Comparison of ENCODE assay signal across 8 cellular contexts in the genomic region with DNA sequence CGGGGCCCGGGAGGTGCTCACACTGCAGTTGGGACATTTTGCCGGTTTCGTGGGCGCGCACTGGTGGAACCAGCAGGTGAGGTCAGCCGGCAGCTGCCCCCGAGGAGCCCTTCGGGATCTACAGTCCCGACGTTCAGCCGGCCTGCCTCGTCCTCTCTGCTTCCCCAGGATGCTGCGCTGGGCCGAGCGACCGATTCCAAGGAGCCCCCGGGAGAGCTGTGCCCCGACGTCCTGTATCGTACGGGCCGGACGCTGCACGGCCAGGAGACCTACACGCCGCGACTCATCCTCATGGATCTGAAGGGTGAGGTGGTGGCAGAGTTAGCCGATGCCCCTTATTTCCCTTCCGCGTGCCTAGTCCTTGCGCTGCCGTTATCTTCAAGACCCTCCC. TPM values are rescaled to one million over a fixed set of nuclear protein-coding genes. Genes with fewer than 3 reads are reported as not detected.
DNase-seq lines count a peak whose midpoint lies in the region; ATAC-seq and TF ChIP-seq lines count a peak whose summit lies in the region.
"Not testable (repeated sequence)": the region's sequence is repeated elsewhere in the genome, so short reads cannot be mapped to it uniquely, and the experiment has no call there.

No MANE protein-coding gene starts in this region.

- POLR2A ChIA-PET in AG04449 (lab: Yijun Ruan, JAX) = not testable (repeated sequence)

- not testable (repeated sequence) for H3K9ac ChIP-seq in SK-N-MC (ENCODE audit: insufficient read length)
- H3K9ac ChIP-seq in skeletal muscle tissue (ENCODE audit: low read depth in 1 of 3, low read length in 3 of 3) = peak overlapping the region in 1 of 3 donors; percentile 45

- in situ Hi-C loops in astrocyte of the spinal cord (cut with HindIII; ENCODE audit: low sequenced_read_pairs) = not testable (repeated sequence)

- H3K27ac ChIP-seq in SK-N-MC; foreskin keratinocyte; skeletal muscle tissue (ENCODE audit: low read depth, low read length): not testable (repeated sequence)

- CTCF ChIA-PET in AG04449 (lab: Yijun Ruan, JAX) = not testable (repeated sequence)

- ATAC-seq in GM19324 (IDR thresholded peaks at IDR 0.05; ENCODE audit: low FRiP score, unreplicated experiment) (peak; percentile 22), HG03139 (IDR thresholded peaks at IDR 0.05; ENCODE audit: unreplicated experiment) (peak; percentile 22), foreskin keratinocyte (peak; percentile 42)

- not testable (repeated sequence) for DNase-seq in AG04449 (ENCODE audit: low read depth, low spot score); SK-N-MC (ENCODE audit: low read depth, low spot score); astrocyte of the spinal cord (ENCODE audit: low read depth, low spot score); foreskin keratinocyte

- peak overlapping the region; percentile 55 for H3K4me3 ChIP-seq in AG04449 (ENCODE audit: low read depth, low read length)
- H3K4me3 ChIP-seq in SK-N-MC = peak overlapping the region; percentile 81
- peak overlapping the region; percentile 48 for H3K4me3 ChIP-seq in astrocyte of the spinal cord (ENCODE audit: low read depth, low read length)
- peak overlapping the region; percentile 66 for H3K4me3 ChIP-seq in mononuclear cell (ENCODE audit: low read length)
- H3K4me3 ChIP-seq in skeletal muscle tissue (ENCODE audit: low read length in 3 of 3) = peak overlapping the region in 2 of 3 donors; percentile 62 to 63

- TF ChIP-seq CTCF in AG04449 (IDR thresholded peaks at IDR 0.05; ENCODE audit: insufficient read depth, low read length, missing control alignments); astrocyte of the spinal cord (IDR thresholded peaks at IDR 0.05; ENCODE audit: low read depth, low read length); foreskin keratinocyte (conservative IDR thresholded peaks at IDR 0.05): not testable (repeated sequence)

- not testable (repeated sequence) for H3K4me1 ChIP-seq in foreskin keratinocyte; mononuclear cell (ENCODE audit: insufficient read depth, low read length); skeletal muscle tissue (ENCODE audit: control insufficient read depth in 3 of 3, insufficient read depth in 3 of 3, low read length in 3 of 3)

- peaks cover 12% of the 10 kb centered on the region; the same call in 1 of the 2 replicates for H3K36me3 ChIP-seq in SK-N-MC (ENCODE audit: insufficient read depth, low read length)
- H3K36me3 ChIP-seq in skeletal muscle tissue (ENCODE audit: control insufficient read depth in 3 of 3, insufficient read depth in 3 of 3, low read length in 3 of 3) = not testable (repeated sequence)

- not testable (repeated sequence) for H3K9me3 ChIP-seq in SK-N-MC (ENCODE audit: low read depth, low read length); mononuclear cell (ENCODE audit: low read depth, low read length); skeletal muscle tissue (ENCODE audit: control insufficient read depth in 3 of 3, low read length in 3 of 3)

- H3K27me3 ChIP-seq in foreskin keratinocyte; mononuclear cell (ENCODE audit: insufficient read depth, low read length); skeletal muscle tissue (ENCODE audit: control insufficient read depth in 3 of 3, insufficient read depth in 3 of 3, low read length in 3 of 3): not testable (repeated sequence)

RNA-seq across cellular contexts. Expression of a gene that starts 0.2 kb away (rescaled TPM):
- 47.0 and 52.8 TPM in 2 replicates for total RNA-seq in foreskin keratinocyte
- 42.1 and 43.6 TPM in 2 replicates for polyA plus RNA-seq in foreskin keratinocyte
- total RNA-seq in mononuclear cell = 15.0 TPM
- 16.2 TPM for total RNA-seq in skeletal muscle tissue

RNA-seq across cellular contexts. Expression of a gene that starts 47.6 kb away (rescaled TPM):
- 15.7 and 15.8 TPM in 2 replicates for total RNA-seq in foreskin keratinocyte
- 1.00 and 1.2 TPM in 2 replicates for polyA plus RNA-seq in foreskin keratinocyte
- total RNA-seq in mononuclear cell = 59.8 TPM
- total RNA-seq in skeletal muscle tissue = 35.0 TPM
